In the genomic region with DNA sequence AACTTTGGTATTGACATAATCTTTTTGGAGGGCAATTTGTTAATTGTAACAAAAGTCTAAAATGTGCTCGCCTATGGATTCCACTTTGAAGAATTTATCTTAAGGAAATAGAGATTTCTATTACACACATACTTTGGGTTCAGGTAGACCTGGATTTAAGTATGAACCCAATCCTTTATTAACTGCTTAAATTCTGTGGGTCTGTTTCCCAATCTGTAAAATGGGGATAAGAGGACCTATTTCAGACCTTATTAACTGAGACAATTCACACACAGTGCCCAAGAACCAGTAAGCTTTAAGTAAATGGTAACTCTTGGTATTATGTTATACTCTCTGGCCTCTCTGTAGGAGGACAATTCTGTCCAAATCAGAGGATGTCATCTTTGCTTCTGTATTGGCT, we compare ENCODE assay signal across 7 cellular contexts. TPM values are rescaled to one million over a fixed set of nuclear protein-coding genes. Genes with fewer than 3 reads are reported as not detected.
A peak's percentile ranks its signal among the peaks of the same experiment; 100 is the strongest.
DNase-seq lines count a peak whose midpoint lies in the region; ATAC-seq and TF ChIP-seq lines count a peak whose summit lies in the region.

No MANE protein-coding gene starts in this region.

- no peaks in the 10 kb centered on the region for H3K9me3 Mint-ChIP-seq in activated T-helper 17 cell treated with anti-CD3 and anti-CD28 coated beads, Interleukin-2, amount 50 U/mL, for 72 hours
- no peaks in the 10 kb centered on the region for H3K9me3 Mint-ChIP-seq in stimulated activated naive B cell treated with anti-CD40 and anti-IgM and Interleukin-4, amounts not matched to agents 10 μg/mL and 1 μg/mL and 100 μg/mL, for 72 hours

- H3K36me3 ChIP-seq in iPS-20b (ENCODE audit: insufficient read depth, low read depth, low read length): peaks cover 22% of the 10 kb centered on the region

- H3K4me3 ChIP-seq in HL-60 (replicated peaks; ENCODE audit: insufficient read depth, low read length): peak overlapping the region; percentile 89
- H3K4me3 ChIP-seq in iPS-20b (ENCODE audit: low read length): peak overlapping the region; percentile 89

- ATAC-seq in activated T-helper 17 cell treated with anti-CD3 and anti-CD28 coated beads, Interleukin-2, amount 50 U/mL, for 72 hours (replicated peaks): no peak
- no peak for ATAC-seq in stimulated activated naive B cell treated with anti-CD40 and anti-IgM and Interleukin-4, amounts not matched to agents 10 μg/mL and 1 μg/mL and 100 μg/mL, for 72 hours (replicated peaks)
- ATAC-seq in HG03432 (IDR thresholded peaks at IDR 0.05; ENCODE audit: unreplicated experiment): no peak

- peak overlapping the region; percentile 76 for H3K27ac ChIP-seq in HL-60 (replicated peaks)
- no peak overlapping the region for H3K27ac ChIP-seq in iPS-20b (ENCODE audit: low read length)

- peaks cover 7% of the 10 kb centered on the region for H3K4me1 ChIP-seq in iPS-20b (ENCODE audit: insufficient read depth, low read length)

- H3K27ac Mint-ChIP-seq in activated T-helper 17 cell treated with anti-CD3 and anti-CD28 coated beads, Interleukin-2, amount 50 U/mL, for 72 hours: peak overlapping the region; percentile 99
- peak overlapping the region; percentile 98 for H3K27ac Mint-ChIP-seq in stimulated activated naive B cell treated with anti-CD40 and anti-IgM and Interleukin-4, amounts not matched to agents 10 μg/mL and 1 μg/mL and 100 μg/mL, for 72 hours

- DNase-seq in HL-60 (ENCODE audit: low read depth in 1 of 2, low spot score in 1 of 2) (no peak), ureter (ENCODE audit: low spot score) (no peak), COR-L47 (lab: John Stamatoyannopoulos, UW) (no peak)
- DNase-seq in stimulated activated naive B cell treated with anti-CD40 and anti-IgM and Interleukin-4, amounts not matched to agents 10 μg/mL and 1 μg/mL and 100 μg/mL, for 72 hours: no peak

- H3K27me3 ChIP-seq in HL-60 (ENCODE audit: insufficient read depth, poor library complexity, severe bottlenecking): no peaks in the 10 kb centered on the region
- no peaks in the 10 kb centered on the region for H3K27me3 ChIP-seq in iPS-20b (ENCODE audit: insufficient read depth, low read length)

- H3K4me3 Mint-ChIP-seq in activated T-helper 17 cell treated with anti-CD3 and anti-CD28 coated beads, Interleukin-2, amount 50 U/mL, for 72 hours: peak overlapping the region; percentile 96
- H3K4me3 Mint-ChIP-seq in stimulated activated naive B cell treated with anti-CD40 and anti-IgM and Interleukin-4, amounts not matched to agents 10 μg/mL and 1 μg/mL and 100 μg/mL, for 72 hours: peak overlapping the region; percentile 97 to 99

- H3K36me3 Mint-ChIP-seq in activated T-helper 17 cell treated with anti-CD3 and anti-CD28 coated beads, Interleukin-2, amount 50 U/mL, for 72 hours (ENCODE audit: low read depth): peaks cover 43% of the 10 kb centered on the region
- peaks cover 15 to 26% of the 10 kb centered on the region in 2 donors for H3K36me3 Mint-ChIP-seq in stimulated activated naive B cell treated with anti-CD40 and anti-IgM and Interleukin-4, amounts not matched to agents 10 μg/mL and 1 μg/mL and 100 μg/mL, for 72 hours

- no peak overlapping the region; the same call in 1 of the 2 replicates for H3K9ac ChIP-seq in iPS-20b (ENCODE audit: low read depth, low read length)

- H3K9me3 ChIP-seq in iPS-20b (ENCODE audit: insufficient read depth, low read depth, low read length): 0 out of 2 replicates have a peak, but pooled peaks cover 2% of the 10 kb centered on the region

- H3K27me3 Mint-ChIP-seq in activated T-helper 17 cell treated with anti-CD3 and anti-CD28 coated beads, Interleukin-2, amount 50 U/mL, for 72 hours: no peaks in the 10 kb centered on the region
- no peaks in the 10 kb centered on the region for H3K27me3 Mint-ChIP-seq in stimulated activated naive B cell treated with anti-CD40 and anti-IgM and Interleukin-4, amounts not matched to agents 10 μg/mL and 1 μg/mL and 100 μg/mL, for 72 hours

- H3K4me1 Mint-ChIP-seq in activated T-helper 17 cell treated with anti-CD3 and anti-CD28 coated beads, Interleukin-2, amount 50 U/mL, for 72 hours: peaks cover 20% of the 10 kb centered on the region
- H3K4me1 Mint-ChIP-seq in stimulated activated naive B cell treated with anti-CD40 and anti-IgM and Interleukin-4, amounts not matched to agents 10 μg/mL and 1 μg/mL and 100 μg/mL, for 72 hours: peaks cover 14 to 29% of the 10 kb centered on the region in 2 donors

- no peak for TF ChIP-seq CTCF in HL-60 (IDR thresholded peaks at IDR 0.05; ENCODE audit: insufficient read depth, low read length)

RNA-seq across cellular contexts. Expression of a gene that starts 0.8 kb away (rescaled TPM):
- total RNA-seq in activated T-helper 17 cell treated with anti-CD3 and anti-CD28 coated beads, Interleukin-2, amount 50 U/mL, for 72 hours: 10 to 100 TPM; 27.4 to 44.3 TPM
- total RNA-seq in ureter: 39.2 TPM

RNA-seq across cellular contexts. Expression of a gene that starts 46.5 kb away (rescaled TPM):
- total RNA-seq in activated T-helper 17 cell treated with anti-CD3 and anti-CD28 coated beads, Interleukin-2, amount 50 U/mL, for 72 hours: under 1 TPM; 0.40 to 0.48 TPM
- total RNA-seq in ureter: 4.4 TPM

RNA-seq across cellular contexts. Expression of a gene that starts 49.4 kb away (rescaled TPM):
- 10 to 100 TPM; 31.4 to 46.7 TPM for total RNA-seq in activated T-helper 17 cell treated with anti-CD3 and anti-CD28 coated beads, Interleukin-2, amount 50 U/mL, for 72 hours
- total RNA-seq in ureter: 44.2 TPM
